Comparison of ENCODE assay signal across 8 cellular contexts in the genomic region with DNA sequence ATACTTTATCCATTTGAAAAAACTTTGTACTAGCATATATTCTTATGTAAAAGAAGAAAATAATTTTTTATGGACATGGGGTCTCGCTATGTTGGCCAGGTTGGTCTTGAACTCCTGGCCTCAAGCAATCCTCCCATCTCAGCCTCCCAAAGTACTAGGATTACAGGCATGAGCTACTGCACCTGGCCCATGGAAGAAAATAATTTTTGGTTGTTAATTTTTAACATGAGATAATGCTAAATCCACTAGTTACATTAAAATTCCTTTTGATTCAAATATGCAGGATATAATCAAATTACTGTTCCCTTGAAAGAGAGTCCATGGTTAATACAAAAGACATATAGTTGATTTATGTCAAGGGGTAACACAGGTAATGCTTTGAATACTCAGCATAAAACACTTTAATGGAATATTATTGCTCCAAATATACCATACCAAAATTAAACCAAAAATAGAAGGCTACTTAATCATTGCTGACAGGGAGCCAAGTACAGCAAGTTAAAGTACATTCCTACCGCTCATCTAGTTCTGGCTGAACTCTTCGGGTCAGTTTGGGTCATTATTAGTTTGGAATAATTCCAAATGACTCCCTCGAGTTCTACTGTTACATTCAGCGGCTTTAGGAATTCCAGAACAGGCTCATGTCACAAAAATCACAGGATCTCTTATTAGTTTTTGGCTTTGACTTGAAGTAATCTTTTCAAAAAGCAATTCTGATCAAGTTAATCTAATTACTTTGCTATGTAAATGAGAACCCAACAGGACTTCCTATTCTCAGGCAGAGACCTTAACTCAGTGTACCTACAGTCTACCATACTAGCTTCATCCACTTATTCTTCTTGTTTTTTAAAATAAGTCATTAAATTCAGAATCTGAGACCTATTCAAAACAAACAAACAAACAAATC. TPM values are rescaled to one million over a fixed set of nuclear protein-coding genes. Genes with fewer than 3 reads are reported as not detected.
DNase-seq lines count a peak whose midpoint lies in the region; ATAC-seq and TF ChIP-seq lines count a peak whose summit lies in the region.

No MANE protein-coding gene starts in this region.

- peak overlapping the region; percentile 47; the same call in 1 of the 2 replicates for H3K27ac ChIP-seq in C4-2B
- peak overlapping the region; percentile 59 for H3K27ac ChIP-seq in OCI-LY1 (ENCODE audit: low read depth, low read length, poor library complexity, severe bottlenecking)
- peak overlapping the region; percentile 26 for H3K27ac ChIP-seq in fibroblast of lung (ENCODE audit: insufficient read depth, low read length)

- no peaks in the 10 kb centered on the region for H3K9me2 ChIP-seq in OCI-LY1 (ENCODE audit: low read depth, low read length)

- TF ChIP-seq CTCF in C4-2B (conservative IDR thresholded peaks at IDR 0.05) (no peak), OCI-LY1 (IDR thresholded peaks at IDR 0.05; ENCODE audit: low read length) (no peak), fibroblast of lung (conservative IDR thresholded peaks at IDR 0.05 in 1 of 2, IDR thresholded peaks at IDR 0.05 in 1 of 2; ENCODE audit: low read depth in 1 of 2, low read length in 2 of 2) (no peak)

- H3K79me2 ChIP-seq in OCI-LY1 (ENCODE audit: insufficient read depth, low read length) (peaks cover 86% of the 10 kb centered on the region), fibroblast of lung (ENCODE audit: control insufficient read depth, insufficient read depth, low read length) (peaks cover 75% of the 10 kb centered on the region)

- H3K27me3 ChIP-seq in OCI-LY1 (ENCODE audit: insufficient read depth, low read length) (no peaks in the 10 kb centered on the region), fibroblast of lung (ENCODE audit: control insufficient read depth, insufficient read depth, low read length) (no peaks in the 10 kb centered on the region)

- DNase-seq in fibroblast of lung (ENCODE audit: low read depth in 2 of 2) (peak; percentile 89 to 90), non-pigmented ciliary epithelial cell (ENCODE audit: low read depth) (peak; percentile 75), middle frontal gyrus (ENCODE audit: extremely low spot score, low spot score) (no peak)
- DNase-seq in activated CD4-positive, alpha-beta memory T cell treated with anti-CD3 and anti-CD28 coated beads for 36 hours: no peak

- peak overlapping the region; percentile 17; the same call in 1 of the 2 replicates for H3K9ac ChIP-seq in OCI-LY1 (ENCODE audit: low read length)
- no peak overlapping the region for H3K9ac ChIP-seq in fibroblast of lung (ENCODE audit: insufficient read depth, low read length)

- H3K4me3 ChIP-seq in OCI-LY1 (ENCODE audit: low read depth, low read length, poor library complexity, severe bottlenecking) (peak overlapping the region; percentile 32), fibroblast of lung (replicated peaks in 1 of 4; ENCODE audit: control extremely low read depth in 1 of 4, insufficient read depth in 1 of 4, low read depth in 3 of 4, low read length in 4 of 4) (peak overlapping the region in 2 of 4 experiments; percentile 6 to 19)

- CTCF ChIA-PET in activated CD4-positive, alpha-beta memory T cell treated with anti-CD3 and anti-CD28 coated beads for 36 hours (lab: Charles Lee): interaction anchor here (0.7 to 2.0 kb wide), 2 partner anchors 16 to 93 kb away, joined by 3 to 4 read pairs; no protein-coding TSS in a partner anchor

- intact Hi-C loops in activated CD4-positive, alpha-beta memory T cell treated with anti-CD3 and anti-CD28 coated beads for 36 hours (cut with micrococcal nuclease): no loop called here

- H3K27me3 Mint-ChIP-seq in activated CD4-positive, alpha-beta memory T cell treated with anti-CD3 and anti-CD28 coated beads for 36 hours: no peaks in the 10 kb centered on the region

- no peaks in the 10 kb centered on the region for H3K9me3 Mint-ChIP-seq in activated CD4-positive, alpha-beta memory T cell treated with anti-CD3 and anti-CD28 coated beads for 36 hours

- POLR2A ChIA-PET in activated CD4-positive, alpha-beta memory T cell treated with anti-CD3 and anti-CD28 coated beads for 36 hours (lab: Charles Lee): no interaction called here

- H3K4me2 ChIP-seq in OCI-LY1 (ENCODE audit: low read length) (peak overlapping the region; percentile 41), fibroblast of lung (ENCODE audit: extremely low read depth, insufficient read depth, low read length) (peak overlapping the region; percentile 46)

- no peaks in the 10 kb centered on the region for H3F3A ChIP-seq in OCI-LY1 (ENCODE audit: insufficient read depth, low read length)

- H3K9me3 ChIP-seq in OCI-LY1 (ENCODE audit: low read length) (no peaks in the 10 kb centered on the region), fibroblast of lung (ENCODE audit: control insufficient read depth, insufficient read depth, low read depth, low read length) (no peaks in the 10 kb centered on the region)

- H4K20me1 ChIP-seq in OCI-LY1 (ENCODE audit: insufficient read depth, low read length) (no peaks in the 10 kb centered on the region), fibroblast of lung (ENCODE audit: control insufficient read depth, extremely low read depth, insufficient read depth, low read length) (no peaks in the 10 kb centered on the region)

- H3K4me1 ChIP-seq in OCI-LY1 (ENCODE audit: insufficient read depth, low read length, severe bottlenecking) (peaks cover 57% of the 10 kb centered on the region), fibroblast of lung (ENCODE audit: control insufficient read depth, extremely low read depth, insufficient read depth, low read length) (peaks cover 8% of the 10 kb centered on the region)

- H3K27ac Mint-ChIP-seq in activated CD4-positive, alpha-beta memory T cell treated with anti-CD3 and anti-CD28 coated beads for 36 hours: no peak overlapping the region

- H2AFZ ChIP-seq in OCI-LY1 (ENCODE audit: low read length) (no peak overlapping the region), fibroblast of lung (ENCODE audit: low read length) (no peak overlapping the region)

- peaks cover 4% of the 10 kb centered on the region for H3K36me3 Mint-ChIP-seq in activated CD4-positive, alpha-beta memory T cell treated with anti-CD3 and anti-CD28 coated beads for 36 hours

- H3K4me1 Mint-ChIP-seq in activated CD4-positive, alpha-beta memory T cell treated with anti-CD3 and anti-CD28 coated beads for 36 hours (ENCODE audit: low read depth): peaks cover 47% of the 10 kb centered on the region

- H3K36me3 ChIP-seq in OCI-LY1 (ENCODE audit: insufficient read depth, low read length) (peaks cover 5% of the 10 kb centered on the region; the same call in 1 of the 2 replicates), fibroblast of lung (ENCODE audit: control insufficient read depth, insufficient read depth, low read length) (no peaks in the 10 kb centered on the region)

- no peak overlapping the region for H3K4me3 Mint-ChIP-seq in activated CD4-positive, alpha-beta memory T cell treated with anti-CD3 and anti-CD28 coated beads for 36 hours

- ATAC-seq in HG02938 (IDR thresholded peaks at IDR 0.05; ENCODE audit: unreplicated experiment) (no peak), HG02678 (IDR thresholded peaks at IDR 0.05; ENCODE audit: unreplicated experiment) (no peak)

RNA-seq across cellular contexts. Expression of gene SOS2, which starts 6.1 kb away (rescaled TPM):
- 19.5 and 23.8 TPM in 2 replicates for total RNA-seq in fibroblast of lung
- 11.9 and 16.1 TPM in 2 replicates for polyA plus RNA-seq in fibroblast of lung
- 8.0 and 10.4 TPM in 2 replicates for polyA plus RNA-seq in fibroblast of lung (2012)
- 4.9 and 7.4 TPM in 2 replicates for polyA minus RNA-seq in fibroblast of lung (ENCODE audit: low replicate concordance)
- total RNA-seq in activated CD4-positive, alpha-beta memory T cell treated with anti-CD3 and anti-CD28 coated beads for 36 hours: 10 to 100 TPM; 19.6 to 20.9 TPM

Comparison
In these comparisons a context has a peak if more than half of its experiments do, and no peak if none do; other contexts are left out.
1. DNase-seq: peak in fibroblast of lung (2 of 2) and non-pigmented ciliary epithelial cell (single experiment); none in activated CD4-positive, alpha-beta memory T cell treated with anti-CD3 and anti-CD28 coated beads for 36 hours (single experiment) and middle frontal gyrus (single experiment).
2. Peak in every context shown above with its lines, with median percentiles within 50 percentile points of each other: H3K27ac ChIP-seq.